In the genomic region with DNA sequence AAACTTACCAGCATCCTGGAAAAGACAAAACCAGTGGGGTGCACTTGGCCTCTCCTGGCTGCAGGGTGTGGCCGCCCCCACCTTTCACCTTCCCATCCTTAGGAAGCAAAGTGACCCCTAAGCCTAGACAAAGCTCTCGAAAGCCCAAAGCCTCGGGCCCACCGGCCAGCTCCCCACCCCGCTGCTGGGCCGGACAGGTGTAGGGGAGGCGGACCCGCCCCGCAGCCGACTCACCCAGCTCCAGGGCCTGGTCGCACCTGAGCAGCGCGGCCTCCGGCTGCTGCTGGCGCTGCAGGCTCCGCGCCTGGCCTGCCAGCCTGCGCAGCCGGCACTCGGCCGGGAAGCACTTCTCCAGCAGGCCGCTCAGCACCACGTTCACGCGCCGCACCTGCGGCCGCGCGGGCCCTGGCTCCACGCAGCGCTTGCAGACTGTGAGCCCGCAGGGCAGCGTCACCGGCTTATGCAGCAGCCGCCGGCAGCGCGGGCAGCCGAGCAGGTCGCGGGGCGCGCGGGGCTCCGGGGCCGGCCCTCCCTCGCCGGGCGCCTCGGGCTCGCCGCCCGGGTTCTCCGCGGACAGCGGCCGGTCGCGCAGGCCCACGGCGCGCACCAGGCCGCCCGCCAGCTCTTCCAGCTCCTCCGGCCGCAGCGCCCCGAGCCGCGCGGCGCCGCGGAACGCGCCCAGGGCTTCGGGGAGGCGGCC, we compare ENCODE assay signal across 8 cellular contexts. TPM values are rescaled to one million over a fixed set of nuclear protein-coding genes. Genes with fewer than 3 reads are reported as not detected.
DNase-seq lines count a peak whose midpoint lies in the region; ATAC-seq and TF ChIP-seq lines count a peak whose summit lies in the region.

No MANE protein-coding gene starts in this region.

- TF ChIP-seq POLR2A in erythroblast (IDR thresholded peaks at IDR 0.05; ENCODE audit: low read length), result peak; percentile 6

- H3K4me3 ChIP-seq in mucosa of descending colon, result no peak overlapping the region

- peaks cover 10% of the 10 kb centered on the region for H3K9me3 ChIP-seq in mucosa of descending colon

- ATAC-seq in activated CD8-positive, alpha-beta memory T cell treated with anti-CD3 and anti-CD28 coated beads, Interleukin-2, amount 10 ng/mL, durations not matched to agents 7 days and 5 days, result peak; percentile 23
- peak; percentile 24 for ATAC-seq in mucosa of descending colon
- no peak for ATAC-seq in GM19397 (IDR thresholded peaks at IDR 0.05; ENCODE audit: unreplicated experiment)

- H3K4me1 Mint-ChIP-seq in activated CD8-positive, alpha-beta memory T cell treated with anti-CD3 and anti-CD28 coated beads, Interleukin-2, amount 10 ng/mL, durations not matched to agents 7 days and 5 days, result peaks cover 2% of the 10 kb centered on the region
- H3K4me1 Mint-ChIP-seq in type B pancreatic cell (ENCODE audit: unreplicated experiment), result peaks cover 5% of the 10 kb centered on the region

- H3K4me3 Mint-ChIP-seq in activated CD8-positive, alpha-beta memory T cell treated with anti-CD3 and anti-CD28 coated beads, Interleukin-2, amount 10 ng/mL, durations not matched to agents 7 days and 5 days, result no peak overlapping the region
- peak overlapping the region; percentile 89 for H3K4me3 Mint-ChIP-seq in type B pancreatic cell

- H3K4me1 ChIP-seq in mucosa of descending colon (ENCODE audit: low read depth), result no peaks in the 10 kb centered on the region

- H3K36me3 Mint-ChIP-seq in activated CD8-positive, alpha-beta memory T cell treated with anti-CD3 and anti-CD28 coated beads, Interleukin-2, amount 10 ng/mL, durations not matched to agents 7 days and 5 days, result peaks cover 4% of the 10 kb centered on the region
- H3K36me3 Mint-ChIP-seq in type B pancreatic cell, result peaks cover 18% of the 10 kb centered on the region

- H3K27me3 Mint-ChIP-seq in activated CD8-positive, alpha-beta memory T cell treated with anti-CD3 and anti-CD28 coated beads, Interleukin-2, amount 10 ng/mL, durations not matched to agents 7 days and 5 days, result peaks cover 73% of the 10 kb centered on the region
- peaks cover 57% of the 10 kb centered on the region for H3K27me3 Mint-ChIP-seq in type B pancreatic cell

- H3K27ac Mint-ChIP-seq in activated CD8-positive, alpha-beta memory T cell treated with anti-CD3 and anti-CD28 coated beads, Interleukin-2, amount 10 ng/mL, durations not matched to agents 7 days and 5 days, result no peak overlapping the region
- peak overlapping the region; percentile 91 for H3K27ac Mint-ChIP-seq in type B pancreatic cell

- intact Hi-C loops in mucosa of descending colon (cut with DNase I, micrococcal nuclease), result no loop called here

- no peaks in the 10 kb centered on the region for H3K36me3 ChIP-seq in mucosa of descending colon (ENCODE audit: low read depth)

- TF ChIP-seq CTCF in mucosa of descending colon (IDR thresholded peaks at IDR 0.05) (no peak), type B pancreatic cell (conservative IDR thresholded peaks at IDR 0.05) (peak; percentile 63)

- H3K9me3 Mint-ChIP-seq in activated CD8-positive, alpha-beta memory T cell treated with anti-CD3 and anti-CD28 coated beads, Interleukin-2, amount 10 ng/mL, durations not matched to agents 7 days and 5 days (ENCODE audit: low read depth), result peaks cover 7% of the 10 kb centered on the region
- H3K9me3 Mint-ChIP-seq in type B pancreatic cell, result peaks cover 4% of the 10 kb centered on the region

- CTCF ChIA-PET in activated CD8-positive, alpha-beta memory T cell treated with anti-CD3 and anti-CD28 coated beads, Interleukin-2, amount 10 ng/mL, durations not matched to agents 7 days and 5 days (lab: Charles Lee), result no interaction called here

- DNase-seq in activated CD8-positive, alpha-beta memory T cell treated with anti-CD3 and anti-CD28 coated beads, Interleukin-2, amount 10 ng/mL, durations not matched to agents 7 days and 5 days, result no peak
- no peak for DNase-seq in activated CD8-positive, alpha-beta memory T cell treated with anti-CD3 and anti-CD28 coated beads for 24 hours
- DNase-seq in RPMI7951 (ENCODE audit: low read depth) (peak; percentile 14), erythroblast (lab: John Stamatoyannopoulos, UW) (peak; percentile 52 to 55), mucosa of descending colon (peak in 1 of 3 donors; percentile 58), type B pancreatic cell (ENCODE audit: extremely low spot score, unreplicated experiment) (peak; percentile 76)
- DNase-seq in activated effector memory CD4-positive, alpha-beta T cell treated with anti-CD3 and anti-CD28 coated beads, Interleukin-2, amount 50 U/mL, for 16 hours, result no peak

RNA-seq across cellular contexts. Expression of gene LONRF2, which starts 1.0 kb away (rescaled TPM):
- total RNA-seq in activated CD8-positive, alpha-beta memory T cell treated with anti-CD3 and anti-CD28 coated beads, Interleukin-2, amount 10 ng/mL, durations not matched to agents 7 days and 5 days, result under 1 TPM; 0.15 to 0.21 TPM
- total RNA-seq in RPMI7951 (2014; rRNA removed; shearing (Covaris generic)), result 0.68 and 0.84 TPM in 2 replicates
- 10 to 100 TPM in 1 of 3 donors, under 1 TPM in 2; 0.41 to 19.9 (median 0.67) TPM for total RNA-seq in mucosa of descending colon
- total RNA-seq in type B pancreatic cell (ENCODE audit: low replicate concordance), result 4.5 and 8.9 TPM in 2 replicates

Comparison
In these comparisons a context has a peak if more than half of its experiments do, and no peak if none do; other contexts are left out.
1. DNase-seq: peak in RPMI7951 (single experiment), erythroblast (2 of 2) and type B pancreatic cell (single experiment); none in activated CD8-positive, alpha-beta memory T cell treated with anti-CD3 and anti-CD28 coated beads, Interleukin-2, amount 10 ng/mL, durations not matched to agents 7 days and 5 days (single experiment), activated CD8-positive, alpha-beta memory T cell treated with anti-CD3 and anti-CD28 coated beads for 24 hours (single experiment) and activated effector memory CD4-positive, alpha-beta T cell treated with anti-CD3 and anti-CD28 coated beads, Interleukin-2, amount 50 U/mL, for 16 hours (single experiment).